In the genomic region with DNA sequence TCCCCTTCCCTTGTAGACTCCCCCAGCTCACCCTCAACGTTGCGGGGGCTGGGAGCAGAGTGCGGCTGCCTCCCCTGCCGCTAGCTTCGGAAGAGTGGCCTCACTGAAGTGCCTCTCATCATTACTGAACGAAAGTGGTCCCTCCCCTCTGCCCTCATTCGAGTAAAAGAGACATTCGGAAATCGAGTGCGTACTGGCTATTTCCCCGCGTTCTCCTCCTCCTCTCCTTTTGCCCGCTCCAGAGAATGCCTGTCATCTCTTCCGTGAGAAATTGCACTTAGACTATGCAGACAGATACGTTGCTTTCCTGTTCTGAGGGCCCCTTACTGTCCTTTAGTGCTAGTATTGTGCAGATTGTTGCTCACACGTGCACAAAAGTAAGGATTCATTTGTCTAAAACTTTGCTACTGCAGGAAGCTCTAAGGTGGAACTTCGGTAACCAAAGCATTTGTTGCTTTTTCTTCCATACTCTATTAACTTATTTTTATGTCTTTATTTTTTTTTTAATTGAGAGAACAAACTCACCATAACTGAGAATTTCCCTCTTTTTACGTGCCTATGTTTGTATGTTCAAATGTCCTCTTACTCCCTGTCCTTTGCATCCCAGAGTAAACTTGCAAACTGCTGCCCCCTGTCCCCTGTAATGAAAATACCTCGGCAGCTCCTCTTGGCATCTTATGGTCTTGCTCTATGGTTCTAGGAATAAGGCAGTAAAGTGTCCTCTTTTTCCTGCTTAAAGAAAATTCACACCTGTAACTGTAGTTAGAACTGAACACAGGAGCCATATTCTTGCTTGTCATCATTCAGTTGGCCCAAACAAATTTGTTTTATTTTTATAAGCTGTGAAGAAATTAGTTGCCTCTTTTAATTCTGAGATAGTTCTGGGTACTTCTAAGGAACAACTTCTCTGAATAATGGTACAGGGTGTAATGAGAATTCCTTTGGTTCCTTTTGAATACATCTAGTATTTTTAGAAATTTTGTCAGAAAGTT, we compare ENCODE assay signal across 8 cellular contexts. TPM values are rescaled to one million over a fixed set of nuclear protein-coding genes. Genes with fewer than 3 reads are reported as not detected.
A peak's percentile ranks its signal among the peaks of the same experiment; 100 is the strongest.
DNase-seq lines count a peak whose midpoint lies in the region; ATAC-seq, FAIRE-seq and TF ChIP-seq lines count a peak whose summit lies in the region.

No MANE protein-coding gene starts in this region.

- H3K9me3 ChIP-seq in A549 = no peaks in the 10 kb centered on the region

- CTCF ChIA-PET in A549 (lab: Yijun Ruan, JAX) (interaction anchor here (0.6 to 6.6 kb wide), 17 partner anchors 14 to 638 kb away, joined by 3 to 49 read pairs (median 3); no protein-coding TSS in a partner anchor), T-cell (lab: Charles Lee) (interaction anchor here (0.6 to 1.9 kb wide), 7 partner anchors 9 to 1265 kb away, joined by 3 to 8 read pairs (median 5); a partner anchor contains a TSS)

- H3K9me3 Mint-ChIP-seq in T-cell = no peaks in the 10 kb centered on the region
- H3K9me3 Mint-ChIP-seq in stimulated activated memory B cell treated with anti-CD40 and anti-IgM and Interleukin-4, amounts not matched to agents 10 μg/mL and 1 μg/mL and 100 μg/mL, for 72 hours = no peaks in the 10 kb centered on the region

- ATAC-seq in A549 = peak; percentile 70 to 76
- ATAC-seq in HG02678 (IDR thresholded peaks at IDR 0.05; ENCODE audit: unreplicated experiment) = peak; percentile 34
- ATAC-seq in T-cell (replicated peaks in 1 of 4) = peak; percentile 45 to 69 (median 52)
- ATAC-seq in stimulated activated memory B cell treated with anti-CD40 and anti-IgM and Interleukin-4, amounts not matched to agents 10 μg/mL and 1 μg/mL and 100 μg/mL, for 72 hours = peak; percentile 61

- H3K27ac ChIP-seq in A549 (peak overlapping the region; percentile 92 to 98), layer of hippocampus (ENCODE audit: low read depth, low read length) (peak overlapping the region; percentile 91)

- TF ChIP-seq CTCF in A549 (IDR thresholded peaks at IDR 0.05) (peak; percentile 49), GM10266 (IDR thresholded peaks at IDR 0.05; ENCODE audit: control insufficient read depth, insufficient read depth, low read depth, missing control alignments) (peak; percentile 66), choroid plexus epithelial cell (conservative IDR thresholded peaks at IDR 0.05; ENCODE audit: low read depth, low read length) (peak; percentile 82)

- peak overlapping the region; percentile 88 to 97 (median 93) for H3K4me3 Mint-ChIP-seq in T-cell
- H3K4me3 Mint-ChIP-seq in stimulated activated memory B cell treated with anti-CD40 and anti-IgM and Interleukin-4, amounts not matched to agents 10 μg/mL and 1 μg/mL and 100 μg/mL, for 72 hours = peak overlapping the region; percentile 97

- H3K4me2 ChIP-seq in A549 = peak overlapping the region; percentile 86

- TF ChIP-seq EP300 in A549 (IDR thresholded peaks at IDR 0.05) = no peak

- 2% methylated on average over 16 of the region's 19 CpGs for WGBS in A549 (ENCODE audit: missing lambda C conversion rate)

- peaks cover 8% of the 10 kb centered on the region for H3K36me3 Mint-ChIP-seq in T-cell
- peaks cover 2% of the 10 kb centered on the region for H3K36me3 Mint-ChIP-seq in stimulated activated memory B cell treated with anti-CD40 and anti-IgM and Interleukin-4, amounts not matched to agents 10 μg/mL and 1 μg/mL and 100 μg/mL, for 72 hours

- peaks cover 49 to 52% (median 50%) of the 10 kb centered on the region in 3 donors for H3K4me1 Mint-ChIP-seq in T-cell
- H3K4me1 Mint-ChIP-seq in stimulated activated memory B cell treated with anti-CD40 and anti-IgM and Interleukin-4, amounts not matched to agents 10 μg/mL and 1 μg/mL and 100 μg/mL, for 72 hours = peaks cover 41% of the 10 kb centered on the region

- no peaks in the 10 kb centered on the region for H3K27me3 ChIP-seq in layer of hippocampus (ENCODE audit: control insufficient read depth, insufficient read depth, low read length)

- FAIRE-seq in A549 (lab: Jason Lieb, UNC) = no peak

- peak overlapping the region; percentile 81 for H3K4me3 ChIP-seq in A549
- peak overlapping the region; percentile 86 for H3K4me3 ChIP-seq in choroid plexus epithelial cell (ENCODE audit: low read depth, low read length)

- POLR2A ChIA-PET in A549 (lab: Yijun Ruan, JAX) = no interaction called here
- POLR2A ChIA-PET in T-cell (lab: Charles Lee) = interaction anchor here (0.6 to 2.1 kb wide), 7 partner anchors 10 to 1301 kb away, joined by 3 to 16 read pairs (median 4); a partner anchor contains a TSS

- H3K27me3 Mint-ChIP-seq in T-cell = peaks cover 0 to 4% of the 10 kb centered on the region in 2 donors
- no peaks in the 10 kb centered on the region for H3K27me3 Mint-ChIP-seq in stimulated activated memory B cell treated with anti-CD40 and anti-IgM and Interleukin-4, amounts not matched to agents 10 μg/mL and 1 μg/mL and 100 μg/mL, for 72 hours

- H3K27ac Mint-ChIP-seq in T-cell = peak overlapping the region; percentile 87 to 95
- H3K27ac Mint-ChIP-seq in stimulated activated memory B cell treated with anti-CD40 and anti-IgM and Interleukin-4, amounts not matched to agents 10 μg/mL and 1 μg/mL and 100 μg/mL, for 72 hours = peak overlapping the region; percentile 93

- no peak for TF ChIP-seq POLR2A in A549 (IDR thresholded peaks at IDR 0.05; ENCODE audit: low read length)

- peaks cover 5% of the 10 kb centered on the region; the same call in 1 of the 3 replicates for H3K4me1 ChIP-seq in A549

- peak; percentile 36 to 39; a peak in 3 of 5 replicates for TF ChIP-seq RAD21 in A549 (conservative IDR thresholded peaks at IDR 0.05 in 1 of 2, IDR thresholded peaks at IDR 0.05 in 1 of 2)

- peak; percentile 51 to 67 for DNase-seq in A549 (ENCODE audit: low read depth in 1 of 2, low spot score in 1 of 2)
- DNase-seq in GM10266 (ENCODE audit: extremely low spot score) = peak; percentile 58
- DNase-seq in NCI-H1105 (lab: John Stamatoyannopoulos, UW) = peak; percentile 77
- peak in 32 of 34 experiments; percentile 7 to 60 (median 36) for DNase-seq in T-cell
- DNase-seq in choroid plexus epithelial cell (ENCODE audit: low read depth) = peak; percentile 86

TF ChIP-seq in A549, 52 proteins besides CTCF, POLR2A, EP300 and RAD21:
- peak; percentile 37; the same call in 2 of the 3 replicates for TF ChIP-seq SMC3 (IDR thresholded peaks at IDR 0.05)
- TF ChIP-seq, protein P1, sequence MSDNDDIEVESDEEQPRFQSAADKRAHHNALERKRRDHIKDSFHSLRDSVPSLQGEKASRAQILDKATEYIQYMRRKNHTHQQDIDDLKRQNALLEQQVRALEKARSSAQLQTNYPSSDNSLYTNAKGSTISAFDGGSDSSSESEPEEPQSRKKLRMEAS (IDR thresholded peaks at IDR 0.05) = no peak

RNA-seq across cellular contexts. Expression of a gene that starts 1.1 kb away (rescaled TPM):
- polyA plus RNA-seq in A549 (2011; rRNA removed) = 13.4 and 14.0 TPM in 2 replicates
- polyA plus RNA-seq in A549 (2012; cell fraction: cytosol; rRNA removed) = 3.9 and 4.3 TPM in 2 replicates
- 8.6 and 13.0 TPM in 2 replicates for polyA plus RNA-seq in A549 (2012; cell fraction: nucleus; rRNA removed)
- 7.3 to 7.7 TPM (median 7.3 TPM) in 3 replicates for polyA plus RNA-seq in A549 (2017; fragmentation: RNase III; extraction: RNeasy Plus Mini Kit Qiagen cat#74134 plus additional on column Dnase treatment)
- 19.1 and 19.4 TPM in 2 replicates for polyA minus RNA-seq in A549 (2011; rRNA and poly(A)+ RNA removed)
- total RNA-seq in T-cell = 10 to 100 TPM; 60.6 to 90.3 (median 65.0) TPM

Comparison
In these comparisons a context has a peak if more than half of its experiments do, and no peak if none do; other contexts are left out.
1. Peak in every context shown above with its lines: DNase-seq, ATAC-seq, H3K4me3 ChIP-seq and H3K27ac ChIP-seq.
2. DNase-seq: peak in every context shown above with its lines; median percentile 86 in choroid plexus epithelial cell; 77 in NCI-H1105; 59 in A549; 58 in GM10266; 36 in T-cell.